Comparison of ENCODE assay signal across 21 cellular contexts in the genomic region with DNA sequence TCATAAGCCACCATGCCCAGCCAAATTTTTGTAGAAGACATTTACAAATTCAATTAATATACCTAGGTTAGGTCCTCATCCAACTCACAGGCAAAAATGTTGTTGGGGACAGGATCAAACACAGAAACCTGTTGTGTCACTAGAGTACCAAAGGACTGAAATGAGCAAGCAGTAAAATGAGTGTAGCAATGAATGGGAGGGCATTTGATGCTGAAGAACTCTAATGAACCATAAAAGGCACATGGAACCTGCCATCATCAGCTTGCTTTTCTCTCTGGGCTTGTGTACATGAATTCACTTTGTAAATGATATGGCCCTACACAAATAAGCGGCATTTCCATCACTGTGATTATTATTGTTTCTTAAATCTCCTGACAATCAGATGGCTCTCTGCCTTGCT. TPM values are rescaled to one million over a fixed set of nuclear protein-coding genes. Genes with fewer than 3 reads are reported as not detected.
DNase-seq lines count a peak whose midpoint lies in the region; ATAC-seq, FAIRE-seq and TF ChIP-seq lines count a peak whose summit lies in the region.
"Had no signal": no experiment of that assay in that cellular context is flagged by ENCODE, and none has a peak within 500 bp of the region (broad histone marks: within the 10 kb centered on the region; RNA-seq: fewer than 3 reads in every experiment).

No MANE protein-coding gene starts in this region.

- TF ChIP-seq CTCF in heart right ventricle (IDR thresholded peaks at IDR 0.05) (no peak), esophagus muscularis mucosa (IDR thresholded peaks at IDR 0.05) (no peak), uterus (IDR thresholded peaks at IDR 0.05) (no peak)

- H3K27ac ChIP-seq in heart right ventricle (peak overlapping the region; percentile 64 to 91 (median 82)), esophagus muscularis mucosa (replicated peaks in 1 of 4) (peak overlapping the region; percentile 76 to 88 (median 82)), uterus (peak overlapping the region; percentile 90 to 96)
- H3K27ac ChIP-seq: colonic mucosa, HL-60 had no signal

- H3K4me3 Mint-ChIP-seq in activated T-cell treated with anti-CD3 and anti-CD28 coated beads, Interleukin-2, amount 50 U/mL, for 24 hours, result no peak overlapping the region
- H3K4me3 Mint-ChIP-seq: activated naive CD8-positive, alpha-beta T cell treated with anti-CD3 and anti-CD28 coated beads, Interleukin-2, amount 50 U/mL, for 24 hours; immature natural killer cell had no signal

- H3K27ac Mint-ChIP-seq in activated T-cell treated with anti-CD3 and anti-CD28 coated beads, Interleukin-2, amount 50 U/mL, for 24 hours, result no peak overlapping the region
- H3K27ac Mint-ChIP-seq: activated naive CD8-positive, alpha-beta T cell treated with anti-CD3 and anti-CD28 coated beads, Interleukin-2, amount 50 U/mL, for 24 hours; immature natural killer cell had no signal

- H3K27me3 Mint-ChIP-seq in activated T-cell treated with anti-CD3 and anti-CD28 coated beads, Interleukin-2, amount 50 U/mL, for 24 hours, result no peaks in the 10 kb centered on the region
- H3K27me3 Mint-ChIP-seq: activated naive CD8-positive, alpha-beta T cell treated with anti-CD3 and anti-CD28 coated beads, Interleukin-2, amount 50 U/mL, for 24 hours had no signal

- DNase-seq in heart right ventricle (no peak), Right ventricle myocardium inferior (ENCODE audit: missing footprints) (no peak), esophagus muscularis mucosa (ENCODE audit: extremely low spot score) (no peak), pons (ENCODE audit: low spot score) (peak; percentile 71), uterus (no peak), H54 (ENCODE audit: insufficient read length, low spot score) (no peak)
- no peak for DNase-seq in activated T-cell treated with anti-CD3 and anti-CD28 coated beads, Interleukin-2, amount 50 U/mL, for 24 hours
- DNase-seq: activated CD4-positive, alpha-beta T cell treated with anti-CD3 and anti-CD28 coated beads, Interleukin-2, amount 50 U/mL, for 1 hour; activated naive CD8-positive, alpha-beta T cell treated with anti-CD3 and anti-CD28 coated beads, Interleukin-2, amount 50 U/mL, for 24 hours; activated T-cell treated with anti-CD3 and anti-CD28 coated beads, Interleukin-2, amount 50 U/mL, for 48 hours; colonic mucosa; immature natural killer cell; NCI-H187 treated with DMSO at 0.1 percent for 48 hours; NK-92 treated with Interleukin-12 subunit alpha and Interleukin-12 subunit beta, amount 100 ng/mL, for 24 hours; stimulated activated naive CD8-positive, alpha-beta T cell treated with anti-CD3 and anti-CD28 coated beads, Interleukin-15, Interleukin-2, amounts not matched to agents 100 U/mL and 50 U/mL, for 24 hours; T1000 had no signal

- no peak for TF ChIP-seq EP300 in esophagus muscularis mucosa (IDR thresholded peaks at IDR 0.05)

- peaks cover 0 to 67% (median 36%) of the 10 kb centered on the region in 9 donors for H3K4me1 ChIP-seq in heart right ventricle
- peaks cover 46 to 79% (median 73%) of the 10 kb centered on the region in 4 donors for H3K4me1 ChIP-seq in esophagus muscularis mucosa
- H3K4me1 ChIP-seq in uterus, result peaks cover 0 to 15% of the 10 kb centered on the region in 2 donors
- H3K4me1 ChIP-seq: colonic mucosa had no signal

- H3K27me3 ChIP-seq in heart right ventricle, result no peaks in the 10 kb centered on the region
- no peaks in the 10 kb centered on the region for H3K27me3 ChIP-seq in esophagus muscularis mucosa
- no peaks in the 10 kb centered on the region for H3K27me3 ChIP-seq in uterus
- H3K27me3 ChIP-seq: colonic mucosa had no signal

- peak in 1 of 8 donors; percentile 5 for ATAC-seq in heart right ventricle
- no peak for ATAC-seq in Right ventricle myocardium inferior
- no peak for ATAC-seq in GM18498 (IDR thresholded peaks at IDR 0.05; ENCODE audit: unreplicated experiment)
- ATAC-seq: activated naive CD8-positive, alpha-beta T cell treated with anti-CD3 and anti-CD28 coated beads, Interleukin-2, amount 50 U/mL, for 24 hours; HCT116; stimulated activated naive CD8-positive, alpha-beta T cell treated with anti-CD3 and anti-CD28 coated beads, Interleukin-15, Interleukin-2, amounts not matched to agents 100 U/mL and 50 U/mL, for 24 hours had no signal

- intact Hi-C loops in heart right ventricle (cut with DNase I) (loop anchor here in 3 of 10 donors (5.0 kb wide), 2 partner anchors 49 to 59 kb away; no protein-coding TSS in a partner anchor), Right ventricle myocardium inferior (cut with DNase I) (no loop called here), esophagus muscularis mucosa (cut with DNase I) (no loop called here), uterus (cut with DNase I; ENCODE audit: low total_unique reads) (no loop called here)

- WGBS in heart right ventricle, 2 donors, result 48 to 51% methylated on average over 1 of the region's 1 CpG
- WGBS in esophagus muscularis mucosa, result 77% methylated on average over 1 of the region's 1 CpG

- H3K36me3 Mint-ChIP-seq in activated T-cell treated with anti-CD3 and anti-CD28 coated beads, Interleukin-2, amount 50 U/mL, for 24 hours (ENCODE audit: low read depth), result peaks cover 9% of the 10 kb centered on the region

- TF ChIP-seq POLR2A in esophagus muscularis mucosa (IDR thresholded peaks at IDR 0.05; ENCODE audit: low read depth) (no peak), uterus (IDR thresholded peaks at IDR 0.05) (no peak), H54 (IDR thresholded peaks at IDR 0.05; ENCODE audit: low read depth, low read length) (no peak)

- no peaks in the 10 kb centered on the region for H3K36me3 ChIP-seq in heart right ventricle
- no peaks in the 10 kb centered on the region for H3K36me3 ChIP-seq in esophagus muscularis mucosa
- no peaks in the 10 kb centered on the region for H3K36me3 ChIP-seq in uterus
- H3K36me3 ChIP-seq: colonic mucosa had no signal

- FAIRE-seq in H54 (lab: Jason Lieb, UNC), result no peak

- peaks cover 0 to 16% (median 0%) of the 10 kb centered on the region in 11 donors for H3K9me3 ChIP-seq in heart right ventricle
- H3K9me3 ChIP-seq in esophagus muscularis mucosa, result no peaks in the 10 kb centered on the region
- H3K9me3 ChIP-seq in uterus, result peaks cover 0 to 2% of the 10 kb centered on the region in 2 donors
- H3K9me3 ChIP-seq: colonic mucosa had no signal

- peaks cover 21% of the 10 kb centered on the region for H3K4me1 Mint-ChIP-seq in activated T-cell treated with anti-CD3 and anti-CD28 coated beads, Interleukin-2, amount 50 U/mL, for 24 hours (ENCODE audit: low read depth)

- peak overlapping the region in 2 of 10 donors; percentile 27 to 49 for H3K4me3 ChIP-seq in heart right ventricle
- no peak overlapping the region for H3K4me3 ChIP-seq in esophagus muscularis mucosa
- H3K4me3 ChIP-seq in uterus, result no peak overlapping the region
- H3K4me3 ChIP-seq: colonic mucosa had no signal

- peaks cover 6% of the 10 kb centered on the region for H3K9me3 Mint-ChIP-seq in activated T-cell treated with anti-CD3 and anti-CD28 coated beads, Interleukin-2, amount 50 U/mL, for 24 hours

RNA-seq across cellular contexts. Expression of a gene that starts 17.8 kb away (rescaled TPM):
- total RNA-seq in heart right ventricle (10 to 100 TPM; 19.0 to 32.1 (median 23.2) TPM), Right ventricle myocardium inferior (26.8 TPM), esophagus muscularis mucosa (10 to 100 TPM; 18.9 to 29.1 (median 23.3) TPM), uterus (10 to 100 TPM; 11.8 to 62.0 (median 28.2) TPM)
- polyA plus RNA-seq in heart right ventricle, result 10 to 100 TPM in 1 of 2 donors, 1 to 10 TPM in 1; 8.9 to 21.8 TPM

RNA-seq across cellular contexts. Expression of a gene that starts 51.1 kb away (rescaled TPM):
- total RNA-seq in heart right ventricle (under 1 TPM in 3 of 10 donors, not detected in 7; 0.05 to 0.30 (median 0.12) TPM), Right ventricle myocardium inferior (0.30 TPM), esophagus muscularis mucosa (under 1 TPM in 2 of 4 donors, not detected in 2; 0.06 to 0.34 TPM), uterus (under 1 TPM in 3 of 4 donors, not detected in 1; under 0.01 to 0.62 (median 0.40) TPM)
- polyA plus RNA-seq in heart right ventricle, result under 1 TPM in 1 of 2 donors, not detected in 1; 0.03 TPM
- total RNA-seq: LHCN-M2, sciatic nerve had no signal
- polyA plus RNA-seq: immature natural killer cell had no signal
